Comparison of ENCODE assay signal across 20 cellular contexts in the genomic region with DNA sequence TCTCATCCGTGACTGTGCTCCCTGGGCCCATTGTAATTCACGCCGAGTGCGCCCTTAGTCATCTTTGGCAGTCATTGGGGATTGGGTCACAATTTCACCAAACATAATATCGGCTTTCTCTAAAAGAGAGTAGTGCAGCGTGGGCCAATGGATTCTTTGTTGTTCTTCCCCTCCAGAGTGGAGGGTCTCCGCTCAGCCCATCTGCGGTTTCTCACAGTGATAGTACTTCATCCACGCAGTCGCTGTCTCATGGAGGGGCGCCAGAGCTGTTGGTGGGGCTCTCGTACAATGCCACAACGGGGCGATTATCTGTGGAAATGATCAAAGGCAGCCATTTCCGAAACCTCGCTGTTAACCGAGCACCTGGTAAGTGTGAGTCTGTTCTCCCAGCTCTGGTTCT.
A peak's percentile ranks its signal among the peaks of the same experiment; 100 is the strongest.
DNase-seq lines count a peak whose midpoint lies in the region; ATAC-seq and TF ChIP-seq lines count a peak whose summit lies in the region.
"Had no signal": no experiment of that assay in that cellular context is flagged by ENCODE, and none has a peak within 500 bp of the region (broad histone marks: within the 10 kb centered on the region; RNA-seq: fewer than 3 reads in every experiment).

No MANE protein-coding gene starts in this region.

- no peak for ATAC-seq in heart right ventricle
- ATAC-seq: Panc1 had no signal

- no peak for TF ChIP-seq CTCF in heart right ventricle (IDR thresholded peaks at IDR 0.05)

- H3K27ac ChIP-seq in heart right ventricle, result no peak overlapping the region
- H3K27ac ChIP-seq: 22Rv1, SK-N-MC had no signal

- H3K36me3 Mint-ChIP-seq in activated CD4-positive, alpha-beta memory T cell treated with anti-CD3 and anti-CD28 coated beads for 36 hours, result no peaks in the 10 kb centered on the region
- H3K36me3 Mint-ChIP-seq: CD4-positive, CD25-positive, alpha-beta regulatory T cell had no signal

- peaks cover 4% of the 10 kb centered on the region for H3K4me1 Mint-ChIP-seq in activated CD4-positive, alpha-beta memory T cell treated with anti-CD3 and anti-CD28 coated beads for 36 hours (ENCODE audit: low read depth)

- H3K4me3 Mint-ChIP-seq in activated CD4-positive, alpha-beta memory T cell treated with anti-CD3 and anti-CD28 coated beads for 36 hours, result no peak overlapping the region
- H3K4me3 Mint-ChIP-seq: B cell; CD4-positive, CD25-positive, alpha-beta regulatory T cell; HFFc6 had no signal

- H3K27ac Mint-ChIP-seq in activated CD4-positive, alpha-beta memory T cell treated with anti-CD3 and anti-CD28 coated beads for 36 hours, result no peak overlapping the region
- H3K27ac Mint-ChIP-seq: B cell; CD4-positive, CD25-positive, alpha-beta regulatory T cell; HFFc6 had no signal

- DNase-seq in NCI-H1092 treated with DMSO at 0.1 percent for 48 hours (lab: John Stamatoyannopoulos, UW) (peak; percentile 50), NCI-H1092 (lab: John Stamatoyannopoulos, UW) (no peak), anterior cingulate cortex (lab: John Stamatoyannopoulos, UW) (peak in 41 of 58 donors; percentile 1 to 66 (median 36)), inferior parietal cortex (ENCODE audit: extremely low spot score) (peak; percentile 51), superior temporal gyrus (ENCODE audit: extremely low spot score) (peak; percentile 69), heart right ventricle (no peak), NCI-H2227 treated with DMSO at 0.1 percent for 48 hours (lab: John Stamatoyannopoulos, UW) (no peak)
- no peak for DNase-seq in activated CD4-positive, alpha-beta memory T cell treated with anti-CD3 and anti-CD28 coated beads for 36 hours
- DNase-seq: CD4-positive, CD25-positive, alpha-beta regulatory T cell; COR-L47; DMS 273 treated with DMSO at 0.1 percent for 48 hours; GF-D8; HFFc6; NCI-H1417 treated with DMSO at 0.1 percent for 48 hours; NCI-H1930; NCI-H2171 treated with DMSO at 0.1 percent for 48 hours had no signal

- intact Hi-C loops in heart right ventricle (cut with DNase I), result no loop called here
- intact Hi-C loops in activated CD4-positive, alpha-beta memory T cell treated with anti-CD3 and anti-CD28 coated beads for 36 hours (cut with micrococcal nuclease), result no loop called here

- no peaks in the 10 kb centered on the region for H3K4me1 ChIP-seq in heart right ventricle

- POLR2A ChIA-PET in activated CD4-positive, alpha-beta memory T cell treated with anti-CD3 and anti-CD28 coated beads for 36 hours (lab: Charles Lee), result no interaction called here

- peaks cover 0 to 15% (median 0%) of the 10 kb centered on the region in 7 donors for H3K27me3 ChIP-seq in heart right ventricle

- H3K27me3 Mint-ChIP-seq in activated CD4-positive, alpha-beta memory T cell treated with anti-CD3 and anti-CD28 coated beads for 36 hours, result peaks cover 4% of the 10 kb centered on the region
- H3K27me3 Mint-ChIP-seq: B cell had no signal

- WGBS in heart right ventricle, 2 donors, result 91 to 93% methylated on average over 17 of the region's 17 CpGs

- peaks cover 4% of the 10 kb centered on the region for H3K9me3 Mint-ChIP-seq in activated CD4-positive, alpha-beta memory T cell treated with anti-CD3 and anti-CD28 coated beads for 36 hours

- H3K4me3 ChIP-seq in heart right ventricle, result no peak overlapping the region
- H3K4me3 ChIP-seq: SK-N-MC had no signal

- no peaks in the 10 kb centered on the region for H3K36me3 ChIP-seq in heart right ventricle

- CTCF ChIA-PET in activated CD4-positive, alpha-beta memory T cell treated with anti-CD3 and anti-CD28 coated beads for 36 hours (lab: Charles Lee), result interaction anchor here (0.9 kb wide), 1 partner anchor 43 kb away, joined by 3 read pairs; no protein-coding TSS in a partner anchor

- H3K9me3 ChIP-seq in heart right ventricle, result peaks cover 0 to 16% (median 0%) of the 10 kb centered on the region in 11 donors

Comparison
In these comparisons a context has a peak if more than half of its experiments do, and no peak if none do; other contexts are left out.
1. DNase-seq: peak in NCI-H1092 treated with DMSO at 0.1 percent for 48 hours (single experiment), anterior cingulate cortex (41 of 58), inferior parietal cortex (single experiment) and superior temporal gyrus (single experiment); none in NCI-H1092 (single experiment), heart right ventricle (0 of 2), NCI-H2227 treated with DMSO at 0.1 percent for 48 hours (single experiment) and activated CD4-positive, alpha-beta memory T cell treated with anti-CD3 and anti-CD28 coated beads for 36 hours (single experiment).